In the genomic region with DNA sequence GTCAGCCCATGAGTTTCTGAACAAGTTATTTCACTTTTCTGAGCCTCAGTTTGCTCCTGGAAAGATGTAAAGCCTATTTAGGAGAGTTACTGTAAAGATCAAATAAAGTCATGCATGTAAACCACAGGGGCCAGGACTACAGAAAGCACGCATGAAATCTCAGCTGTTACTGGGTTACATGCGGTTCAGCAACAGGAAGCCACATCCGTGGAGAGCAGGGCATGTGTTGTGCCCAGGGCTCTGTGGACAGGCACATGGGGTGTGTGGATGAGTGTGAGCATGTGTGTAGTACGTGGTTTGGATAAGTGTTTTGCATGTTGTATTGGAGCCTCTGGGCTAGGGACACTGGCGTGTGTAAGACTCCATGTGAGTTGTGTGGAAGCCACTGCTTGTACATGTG, we compare ENCODE assay signal across 1 cellular context.
A peak's percentile ranks its signal among the peaks of the same experiment; 100 is the strongest.
TF ChIP-seq lines count a peak whose summit lies in the region.

No MANE protein-coding gene starts in this region.

TF ChIP-seq in HepG2, 621 proteins besides CTCF, POLR2A, EP300 and RAD21:
- no peak for TF ChIP-seq KMT2B (CRISPR knock-in tag; IDR thresholded peaks at IDR 0.05)
- TF ChIP-seq, protein P1, sequence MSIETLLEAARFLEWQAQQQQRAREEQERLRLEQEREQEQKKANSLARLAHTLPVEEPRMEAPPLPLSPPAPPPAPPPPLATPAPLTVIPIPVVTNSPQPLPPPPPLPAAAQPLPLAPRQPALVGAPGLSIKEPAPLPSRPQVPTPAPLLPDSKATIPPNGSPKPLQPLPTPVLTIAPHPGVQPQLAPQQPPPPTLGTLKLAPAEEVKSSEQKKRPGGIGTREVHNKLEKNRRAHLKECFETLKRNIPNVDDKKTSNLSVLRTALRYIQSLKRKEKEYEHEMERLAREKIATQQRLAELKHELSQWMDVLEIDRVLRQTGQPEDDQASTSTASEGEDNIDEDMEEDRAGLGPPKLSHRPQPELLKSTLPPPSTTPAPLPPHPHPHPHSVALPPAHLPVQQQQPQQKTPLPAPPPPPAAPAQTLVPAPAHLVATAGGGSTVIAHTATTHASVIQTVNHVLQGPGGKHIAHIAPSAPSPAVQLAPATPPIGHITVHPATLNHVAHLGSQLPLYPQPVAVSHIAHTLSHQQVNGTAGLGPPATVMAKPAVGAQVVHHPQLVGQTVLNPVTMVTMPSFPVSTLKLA (IDR thresholded peaks at IDR 0.05): peak; percentile 59
